In the genomic region with DNA sequence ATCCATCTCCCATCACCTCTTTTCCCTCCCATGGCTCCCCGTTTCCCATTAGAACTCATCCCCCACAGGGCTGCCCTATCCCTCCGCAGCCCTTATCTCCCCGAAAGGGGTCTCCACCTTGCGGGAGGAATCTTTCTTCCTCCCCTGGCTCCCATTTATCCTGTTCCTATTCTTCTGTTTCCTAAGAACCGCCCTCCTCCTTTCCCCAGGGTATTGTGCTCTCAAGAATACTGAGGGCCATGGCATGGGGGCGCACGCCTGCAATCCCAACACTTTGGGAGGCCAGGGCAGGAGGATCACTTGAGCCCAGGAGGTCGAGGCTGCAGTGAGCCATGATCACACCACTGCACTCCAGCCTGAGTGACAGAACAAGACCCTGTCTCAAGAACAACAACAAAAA, we compare ENCODE assay signal across 1 cellular context.
TF ChIP-seq lines count a peak whose summit lies in the region.

No MANE protein-coding gene starts in this region.

TF ChIP-seq in GM23338, 12 proteins besides CTCF, POLR2A, EP300 and RAD21 (continued from another document):
- TF ChIP-seq, protein P1, sequence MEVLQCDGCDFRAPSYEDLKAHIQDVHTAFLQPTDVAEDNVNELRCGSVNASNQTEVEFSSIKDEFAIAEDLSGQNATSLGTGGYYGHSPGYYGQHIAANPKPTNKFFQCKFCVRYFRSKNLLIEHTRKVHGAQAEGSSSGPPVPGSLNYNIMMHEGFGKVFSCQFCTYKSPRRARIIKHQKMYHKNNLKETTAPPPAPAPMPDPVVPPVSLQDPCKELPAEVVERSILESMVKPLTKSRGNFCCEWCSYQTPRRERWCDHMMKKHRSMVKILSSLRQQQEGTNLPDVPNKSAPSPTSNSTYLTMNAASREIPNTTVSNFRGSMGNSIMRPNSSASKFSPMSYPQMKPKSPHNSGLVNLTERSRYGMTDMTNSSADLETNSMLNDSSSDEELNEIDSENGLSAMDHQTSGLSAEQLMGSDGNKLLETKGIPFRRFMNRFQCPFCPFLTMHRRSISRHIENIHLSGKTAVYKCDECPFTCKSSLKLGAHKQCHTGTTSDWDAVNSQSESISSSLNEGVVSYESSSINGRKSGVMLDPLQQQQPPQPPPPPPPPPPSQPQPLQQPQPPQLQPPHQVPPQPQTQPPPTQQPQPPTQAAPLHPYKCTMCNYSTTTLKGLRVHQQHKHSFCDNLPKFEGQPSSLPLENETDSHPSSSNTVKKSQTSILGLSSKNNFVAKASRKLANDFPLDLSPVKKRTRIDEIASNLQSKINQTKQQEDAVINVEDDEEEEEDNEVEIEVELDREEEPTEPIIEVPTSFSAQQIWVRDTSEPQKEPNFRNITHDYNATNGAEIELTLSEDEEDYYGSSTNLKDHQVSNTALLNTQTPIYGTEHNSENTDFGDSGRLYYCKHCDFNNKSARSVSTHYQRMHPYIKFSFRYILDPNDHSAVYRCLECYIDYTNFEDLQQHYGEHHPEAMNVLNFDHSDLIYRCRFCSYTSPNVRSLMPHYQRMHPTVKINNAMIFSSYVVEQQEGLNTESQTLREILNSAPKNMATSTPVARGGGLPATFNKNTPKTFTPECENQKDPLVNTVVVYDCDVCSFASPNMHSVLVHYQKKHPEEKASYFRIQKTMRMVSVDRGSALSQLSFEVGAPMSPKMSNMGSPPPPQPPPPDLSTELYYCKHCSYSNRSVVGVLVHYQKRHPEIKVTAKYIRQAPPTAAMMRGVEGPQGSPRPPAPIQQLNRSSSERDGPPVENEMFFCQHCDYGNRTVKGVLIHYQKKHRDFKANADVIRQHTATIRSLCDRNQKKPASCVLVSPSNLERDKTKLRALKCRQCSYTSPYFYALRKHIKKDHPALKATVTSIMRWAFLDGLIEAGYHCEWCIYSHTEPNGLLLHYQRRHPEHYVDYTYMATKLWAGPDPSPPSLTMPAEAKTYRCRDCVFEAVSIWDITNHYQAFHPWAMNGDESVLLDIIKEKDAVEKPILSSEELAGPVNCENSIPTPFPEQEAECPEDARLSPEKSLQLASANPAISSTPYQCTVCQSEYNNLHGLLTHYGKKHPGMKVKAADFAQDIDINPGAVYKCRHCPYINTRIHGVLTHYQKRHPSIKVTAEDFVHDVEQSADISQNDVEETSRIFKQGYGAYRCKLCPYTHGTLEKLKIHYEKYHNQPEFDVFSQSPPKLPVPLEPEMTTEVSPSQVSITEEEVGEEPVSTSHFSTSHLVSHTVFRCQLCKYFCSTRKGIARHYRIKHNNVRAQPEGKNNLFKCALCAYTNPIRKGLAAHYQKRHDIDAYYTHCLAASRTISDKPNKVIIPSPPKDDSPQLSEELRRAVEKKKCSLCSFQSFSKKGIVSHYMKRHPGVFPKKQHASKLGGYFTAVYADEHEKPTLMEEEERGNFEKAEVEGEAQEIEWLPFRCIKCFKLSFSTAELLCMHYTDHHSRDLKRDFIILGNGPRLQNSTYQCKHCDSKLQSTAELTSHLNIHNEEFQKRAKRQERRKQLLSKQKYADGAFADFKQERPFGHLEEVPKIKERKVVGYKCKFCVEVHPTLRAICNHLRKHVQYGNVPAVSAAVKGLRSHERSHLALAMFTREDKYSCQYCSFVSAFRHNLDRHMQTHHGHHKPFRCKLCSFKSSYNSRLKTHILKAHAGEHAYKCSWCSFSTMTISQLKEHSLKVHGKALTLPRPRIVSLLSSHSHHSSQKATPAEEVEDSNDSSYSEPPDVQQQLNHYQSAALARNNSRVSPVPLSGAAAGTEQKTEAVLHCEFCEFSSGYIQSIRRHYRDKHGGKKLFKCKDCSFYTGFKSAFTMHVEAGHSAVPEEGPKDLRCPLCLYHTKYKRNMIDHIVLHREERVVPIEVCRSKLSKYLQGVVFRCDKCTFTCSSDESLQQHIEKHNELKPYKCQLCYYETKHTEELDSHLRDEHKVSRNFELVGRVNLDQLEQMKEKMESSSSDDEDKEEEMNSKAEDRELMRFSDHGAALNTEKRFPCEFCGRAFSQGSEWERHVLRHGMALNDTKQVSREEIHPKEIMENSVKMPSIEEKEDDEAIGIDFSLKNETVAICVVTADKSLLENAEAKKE (CRISPR knock-in tag; IDR thresholded peaks at IDR 0.05), result no peak
- TF ChIP-seq JUNB (IDR thresholded peaks at IDR 0.05; ENCODE audit: unreplicated experiment), result no peak
- TF ChIP-seq NANOG (IDR thresholded peaks at IDR 0.05; ENCODE audit: borderline replicate concordance), result no peak
- TF ChIP-seq EZH2 (IDR thresholded peaks at IDR 0.05; ENCODE audit: low read depth, unreplicated experiment), result no peak
- TF ChIP-seq ZNF331 (CRISPR knock-in tag; IDR thresholded peaks at IDR 0.05; ENCODE audit: low read depth), result no peak
- TF ChIP-seq, protein P2, sequence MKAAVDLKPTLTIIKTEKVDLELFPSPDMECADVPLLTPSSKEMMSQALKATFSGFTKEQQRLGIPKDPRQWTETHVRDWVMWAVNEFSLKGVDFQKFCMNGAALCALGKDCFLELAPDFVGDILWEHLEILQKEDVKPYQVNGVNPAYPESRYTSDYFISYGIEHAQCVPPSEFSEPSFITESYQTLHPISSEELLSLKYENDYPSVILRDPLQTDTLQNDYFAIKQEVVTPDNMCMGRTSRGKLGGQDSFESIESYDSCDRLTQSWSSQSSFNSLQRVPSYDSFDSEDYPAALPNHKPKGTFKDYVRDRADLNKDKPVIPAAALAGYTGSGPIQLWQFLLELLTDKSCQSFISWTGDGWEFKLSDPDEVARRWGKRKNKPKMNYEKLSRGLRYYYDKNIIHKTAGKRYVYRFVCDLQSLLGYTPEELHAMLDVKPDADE (IDR thresholded peaks at IDR 0.05), result no peak
- no peak for TF ChIP-seq EZH2phosphoT487 (IDR thresholded peaks at IDR 0.05; ENCODE audit: unreplicated experiment)
- TF ChIP-seq POLR2AphosphoS5 (IDR thresholded peaks at IDR 0.05; ENCODE audit: low read depth), result no peak
